1 cellular context compared by ENCODE assay signal in the genomic region with DNA sequence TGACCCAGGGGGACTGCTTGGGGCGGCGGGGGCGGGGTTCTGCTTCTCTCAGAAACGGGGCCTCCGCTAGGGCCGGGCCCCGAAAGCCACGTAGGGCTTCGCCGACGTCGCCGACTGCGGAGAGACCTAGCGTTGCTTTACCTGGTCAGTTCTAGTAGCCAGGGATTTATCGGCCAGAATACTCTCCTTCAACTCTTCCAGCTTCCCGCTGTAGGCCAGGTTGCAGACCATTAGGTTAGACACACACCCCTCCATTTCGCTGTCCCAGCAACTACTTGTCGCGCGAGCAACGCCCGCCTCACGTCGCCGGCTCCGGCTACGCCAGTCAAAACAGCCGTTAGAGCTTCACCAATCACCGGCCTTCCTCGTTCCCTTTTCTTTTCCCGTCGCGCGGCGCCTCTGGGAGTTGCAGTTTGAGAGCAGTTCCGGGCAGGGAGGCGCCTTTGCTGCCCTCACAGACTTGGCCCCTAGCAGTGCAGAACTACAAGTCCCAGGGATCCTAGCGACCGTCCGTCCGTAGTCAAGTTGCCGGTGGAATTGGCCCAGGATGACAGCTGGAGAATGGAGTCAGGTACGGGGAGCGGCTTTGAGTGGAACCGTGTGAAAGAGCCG.
TF ChIP-seq lines count a peak whose summit lies in the region.

A gene with protein sequence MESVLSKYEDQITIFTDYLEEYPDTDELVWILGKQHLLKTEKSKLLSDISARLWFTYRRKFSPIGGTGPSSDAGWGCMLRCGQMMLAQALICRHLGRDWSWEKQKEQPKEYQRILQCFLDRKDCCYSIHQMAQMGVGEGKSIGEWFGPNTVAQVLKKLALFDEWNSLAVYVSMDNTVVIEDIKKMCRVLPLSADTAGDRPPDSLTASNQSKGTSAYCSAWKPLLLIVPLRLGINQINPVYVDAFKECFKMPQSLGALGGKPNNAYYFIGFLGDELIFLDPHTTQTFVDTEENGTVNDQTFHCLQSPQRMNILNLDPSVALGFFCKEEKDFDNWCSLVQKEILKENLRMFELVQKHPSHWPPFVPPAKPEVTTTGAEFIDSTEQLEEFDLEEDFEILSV (plus strand): TSS at position 513 of the 612 bp plus-strand sequence. CDS start 49 bp downstream, at position 562.
A gene with protein sequence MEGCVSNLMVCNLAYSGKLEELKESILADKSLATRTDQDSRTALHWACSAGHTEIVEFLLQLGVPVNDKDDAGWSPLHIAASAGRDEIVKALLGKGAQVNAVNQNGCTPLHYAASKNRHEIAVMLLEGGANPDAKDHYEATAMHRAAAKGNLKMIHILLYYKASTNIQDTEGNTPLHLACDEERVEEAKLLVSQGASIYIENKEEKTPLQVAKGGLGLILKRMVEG (minus strand): TSS at position 277 of the 612 bp plus-strand sequence. CDS start 22 bp downstream, at position 255.

TF ChIP-seq in HEK293, 187 proteins besides CTCF, POLR2A, EP300 and RAD21 (continued from another document and continues in another):
- TF ChIP-seq, protein P1, sequence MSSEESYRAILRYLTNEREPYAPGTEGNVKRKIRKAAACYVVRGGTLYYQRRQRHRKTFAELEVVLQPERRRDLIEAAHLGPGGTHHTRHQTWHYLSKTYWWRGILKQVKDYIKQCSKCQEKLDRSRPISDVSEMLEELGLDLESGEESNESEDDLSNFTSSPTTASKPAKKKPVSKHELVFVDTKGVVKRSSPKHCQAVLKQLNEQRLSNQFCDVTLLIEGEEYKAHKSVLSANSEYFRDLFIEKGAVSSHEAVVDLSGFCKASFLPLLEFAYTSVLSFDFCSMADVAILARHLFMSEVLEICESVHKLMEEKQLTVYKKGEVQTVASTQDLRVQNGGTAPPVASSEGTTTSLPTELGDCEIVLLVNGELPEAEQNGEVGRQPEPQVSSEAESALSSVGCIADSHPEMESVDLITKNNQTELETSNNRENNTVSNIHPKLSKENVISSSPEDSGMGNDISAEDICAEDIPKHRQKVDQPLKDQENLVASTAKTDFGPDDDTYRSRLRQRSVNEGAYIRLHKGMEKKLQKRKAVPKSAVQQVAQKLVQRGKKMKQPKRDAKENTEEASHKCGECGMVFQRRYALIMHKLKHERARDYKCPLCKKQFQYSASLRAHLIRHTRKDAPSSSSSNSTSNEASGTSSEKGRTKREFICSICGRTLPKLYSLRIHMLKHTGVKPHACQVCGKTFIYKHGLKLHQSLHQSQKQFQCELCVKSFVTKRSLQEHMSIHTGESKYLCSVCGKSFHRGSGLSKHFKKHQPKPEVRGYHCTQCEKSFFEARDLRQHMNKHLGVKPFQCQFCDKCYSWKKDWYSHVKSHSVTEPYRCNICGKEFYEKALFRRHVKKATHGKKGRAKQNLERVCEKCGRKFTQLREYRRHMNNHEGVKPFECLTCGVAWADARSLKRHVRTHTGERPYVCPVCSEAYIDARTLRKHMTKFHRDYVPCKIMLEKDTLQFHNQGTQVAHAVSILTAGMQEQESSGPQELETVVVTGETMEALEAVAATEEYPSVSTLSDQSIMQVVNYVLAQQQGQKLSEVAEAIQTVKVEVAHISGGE (tag by site-specific recombination; conservative IDR thresholded peaks at IDR 0.05; ENCODE audit: low read depth) = peak; percentile 95
- TF ChIP-seq ZNF558 (tag by site-specific recombination; IDR thresholded peaks at IDR 0.05) = no peak
- TF ChIP-seq MZF1 (tag by site-specific recombination; IDR thresholded peaks at IDR 0.05; ENCODE audit: borderline replicate concordance) = no peak
- TF ChIP-seq TRIM28 (IDR thresholded peaks at IDR 0.05; ENCODE audit: borderline replicate concordance, low read length) = no peak
- no peak for TF ChIP-seq ZNF132 (tag by site-specific recombination; IDR thresholded peaks at IDR 0.05; ENCODE audit: borderline replicate concordance)
- TF ChIP-seq, protein P2, sequence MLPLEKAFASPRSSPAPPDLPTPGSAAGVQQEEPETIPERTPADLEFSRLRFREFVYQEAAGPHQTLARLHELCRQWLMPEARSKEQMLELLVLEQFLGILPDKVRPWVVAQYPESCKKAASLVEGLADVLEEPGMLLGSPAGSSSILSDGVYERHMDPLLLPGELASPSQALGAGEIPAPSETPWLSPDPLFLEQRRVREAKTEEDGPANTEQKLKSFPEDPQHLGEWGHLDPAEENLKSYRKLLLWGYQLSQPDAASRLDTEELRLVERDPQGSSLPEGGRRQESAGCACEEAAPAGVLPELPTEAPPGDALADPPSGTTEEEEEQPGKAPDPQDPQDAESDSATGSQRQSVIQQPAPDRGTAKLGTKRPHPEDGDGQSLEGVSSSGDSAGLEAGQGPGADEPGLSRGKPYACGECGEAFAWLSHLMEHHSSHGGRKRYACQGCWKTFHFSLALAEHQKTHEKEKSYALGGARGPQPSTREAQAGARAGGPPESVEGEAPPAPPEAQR (tag by site-specific recombination; IDR thresholded peaks at IDR 0.05) = no peak
- TF ChIP-seq ZFHX2 (tag by site-specific recombination; conservative IDR thresholded peaks at IDR 0.05) = 0 out of 2 replicates have a peak, but pooled peaks have one; percentile 15
- no peak for TF ChIP-seq PRDM1 (tag by site-specific recombination; IDR thresholded peaks at IDR 0.05)
- TF ChIP-seq ZNF768 (tag by site-specific recombination; IDR thresholded peaks at IDR 0.05) = no peak
- TF ChIP-seq ZNF560 (tag by site-specific recombination; IDR thresholded peaks at IDR 0.05; ENCODE audit: borderline replicate concordance) = no peak
- TF ChIP-seq, protein P3, sequence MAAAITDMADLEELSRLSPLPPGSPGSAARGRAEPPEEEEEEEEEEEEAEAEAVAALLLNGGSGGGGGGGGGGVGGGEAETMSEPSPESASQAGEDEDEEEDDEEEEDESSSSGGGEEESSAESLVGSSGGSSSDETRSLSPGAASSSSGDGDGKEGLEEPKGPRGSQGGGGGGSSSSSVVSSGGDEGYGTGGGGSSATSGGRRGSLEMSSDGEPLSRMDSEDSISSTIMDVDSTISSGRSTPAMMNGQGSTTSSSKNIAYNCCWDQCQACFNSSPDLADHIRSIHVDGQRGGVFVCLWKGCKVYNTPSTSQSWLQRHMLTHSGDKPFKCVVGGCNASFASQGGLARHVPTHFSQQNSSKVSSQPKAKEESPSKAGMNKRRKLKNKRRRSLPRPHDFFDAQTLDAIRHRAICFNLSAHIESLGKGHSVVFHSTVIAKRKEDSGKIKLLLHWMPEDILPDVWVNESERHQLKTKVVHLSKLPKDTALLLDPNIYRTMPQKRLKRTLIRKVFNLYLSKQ (tag by site-specific recombination; IDR thresholded peaks at IDR 0.05; ENCODE audit: borderline replicate concordance) = no peak
- TF ChIP-seq ZNF202 (tag by site-specific recombination; IDR thresholded peaks at IDR 0.05; ENCODE audit: borderline replicate concordance) = no peak
- no peak for TF ChIP-seq ZNF404 (tag by site-specific recombination; IDR thresholded peaks at IDR 0.05)
- no peak for TF ChIP-seq ZNF324 (tag by site-specific recombination; IDR thresholded peaks at IDR 0.05)
- no peak for TF ChIP-seq HOXC10 (CRISPR knock-in tag; IDR thresholded peaks at IDR 0.05)
- TF ChIP-seq ZNF416 (tag by site-specific recombination; IDR thresholded peaks at IDR 0.05) = no peak
- TF ChIP-seq, protein P4, sequence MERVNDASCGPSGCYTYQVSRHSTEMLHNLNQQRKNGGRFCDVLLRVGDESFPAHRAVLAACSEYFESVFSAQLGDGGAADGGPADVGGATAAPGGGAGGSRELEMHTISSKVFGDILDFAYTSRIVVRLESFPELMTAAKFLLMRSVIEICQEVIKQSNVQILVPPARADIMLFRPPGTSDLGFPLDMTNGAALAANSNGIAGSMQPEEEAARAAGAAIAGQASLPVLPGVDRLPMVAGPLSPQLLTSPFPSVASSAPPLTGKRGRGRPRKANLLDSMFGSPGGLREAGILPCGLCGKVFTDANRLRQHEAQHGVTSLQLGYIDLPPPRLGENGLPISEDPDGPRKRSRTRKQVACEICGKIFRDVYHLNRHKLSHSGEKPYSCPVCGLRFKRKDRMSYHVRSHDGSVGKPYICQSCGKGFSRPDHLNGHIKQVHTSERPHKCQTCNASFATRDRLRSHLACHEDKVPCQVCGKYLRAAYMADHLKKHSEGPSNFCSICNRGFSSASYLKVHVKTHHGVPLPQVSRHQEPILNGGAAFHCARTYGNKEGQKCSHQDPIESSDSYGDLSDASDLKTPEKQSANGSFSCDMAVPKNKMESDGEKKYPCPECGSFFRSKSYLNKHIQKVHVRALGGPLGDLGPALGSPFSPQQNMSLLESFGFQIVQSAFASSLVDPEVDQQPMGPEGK (tag by site-specific recombination; IDR thresholded peaks at IDR 0.05) = peak; percentile 71
- TF ChIP-seq ZNF561 (tag by site-specific recombination; IDR thresholded peaks at IDR 0.05; ENCODE audit: borderline replicate concordance) = no peak
- TF ChIP-seq ZNF341 (tag by site-specific recombination; IDR thresholded peaks at IDR 0.05; ENCODE audit: low read depth) = peak; percentile 96
- no peak for TF ChIP-seq ZNF354C (tag by site-specific recombination; IDR thresholded peaks at IDR 0.05; ENCODE audit: borderline replicate concordance, low read depth)
- no peak for TF ChIP-seq REPIN1 (tag by site-specific recombination; IDR thresholded peaks at IDR 0.05; ENCODE audit: low read depth)
- no peak for TF ChIP-seq ZNF423 (tag by site-specific recombination; IDR thresholded peaks at IDR 0.05)
- TF ChIP-seq ZEB2 (tag by site-specific recombination; IDR thresholded peaks at IDR 0.05) = peak; percentile 72; the same call in 1 of the 2 replicates
- TF ChIP-seq ZNF76 (tag by site-specific recombination; IDR thresholded peaks at IDR 0.05; ENCODE audit: borderline replicate concordance, low read depth) = peak; percentile 96
- no peak for TF ChIP-seq ZNF670 (tag by site-specific recombination; IDR thresholded peaks at IDR 0.05; ENCODE audit: low read depth)
- TF ChIP-seq ZNF777 (tag by site-specific recombination; IDR thresholded peaks at IDR 0.05; ENCODE audit: borderline replicate concordance) = no peak
- TF ChIP-seq, protein P5, sequence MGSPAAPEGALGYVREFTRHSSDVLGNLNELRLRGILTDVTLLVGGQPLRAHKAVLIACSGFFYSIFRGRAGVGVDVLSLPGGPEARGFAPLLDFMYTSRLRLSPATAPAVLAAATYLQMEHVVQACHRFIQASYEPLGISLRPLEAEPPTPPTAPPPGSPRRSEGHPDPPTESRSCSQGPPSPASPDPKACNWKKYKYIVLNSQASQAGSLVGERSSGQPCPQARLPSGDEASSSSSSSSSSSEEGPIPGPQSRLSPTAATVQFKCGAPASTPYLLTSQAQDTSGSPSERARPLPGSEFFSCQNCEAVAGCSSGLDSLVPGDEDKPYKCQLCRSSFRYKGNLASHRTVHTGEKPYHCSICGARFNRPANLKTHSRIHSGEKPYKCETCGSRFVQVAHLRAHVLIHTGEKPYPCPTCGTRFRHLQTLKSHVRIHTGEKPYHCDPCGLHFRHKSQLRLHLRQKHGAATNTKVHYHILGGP (tag by site-specific recombination; IDR thresholded peaks at IDR 0.05) = no peak
- no peak for TF ChIP-seq ZNF776 (tag by site-specific recombination; IDR thresholded peaks at IDR 0.05; ENCODE audit: borderline replicate concordance)
- TF ChIP-seq, protein P6, sequence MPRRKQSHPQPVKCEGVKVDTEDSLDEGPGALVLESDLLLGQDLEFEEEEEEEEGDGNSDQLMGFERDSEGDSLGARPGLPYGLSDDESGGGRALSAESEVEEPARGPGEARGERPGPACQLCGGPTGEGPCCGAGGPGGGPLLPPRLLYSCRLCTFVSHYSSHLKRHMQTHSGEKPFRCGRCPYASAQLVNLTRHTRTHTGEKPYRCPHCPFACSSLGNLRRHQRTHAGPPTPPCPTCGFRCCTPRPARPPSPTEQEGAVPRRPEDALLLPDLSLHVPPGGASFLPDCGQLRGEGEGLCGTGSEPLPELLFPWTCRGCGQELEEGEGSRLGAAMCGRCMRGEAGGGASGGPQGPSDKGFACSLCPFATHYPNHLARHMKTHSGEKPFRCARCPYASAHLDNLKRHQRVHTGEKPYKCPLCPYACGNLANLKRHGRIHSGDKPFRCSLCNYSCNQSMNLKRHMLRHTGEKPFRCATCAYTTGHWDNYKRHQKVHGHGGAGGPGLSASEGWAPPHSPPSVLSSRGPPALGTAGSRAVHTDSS (tag by site-specific recombination; IDR thresholded peaks at IDR 0.05) = no peak
- TF ChIP-seq ZNF112 (tag by site-specific recombination; IDR thresholded peaks at IDR 0.05) = no peak
- TF ChIP-seq ZSCAN30 (tag by site-specific recombination; IDR thresholded peaks at IDR 0.05) = no peak
- TF ChIP-seq, protein P7, sequence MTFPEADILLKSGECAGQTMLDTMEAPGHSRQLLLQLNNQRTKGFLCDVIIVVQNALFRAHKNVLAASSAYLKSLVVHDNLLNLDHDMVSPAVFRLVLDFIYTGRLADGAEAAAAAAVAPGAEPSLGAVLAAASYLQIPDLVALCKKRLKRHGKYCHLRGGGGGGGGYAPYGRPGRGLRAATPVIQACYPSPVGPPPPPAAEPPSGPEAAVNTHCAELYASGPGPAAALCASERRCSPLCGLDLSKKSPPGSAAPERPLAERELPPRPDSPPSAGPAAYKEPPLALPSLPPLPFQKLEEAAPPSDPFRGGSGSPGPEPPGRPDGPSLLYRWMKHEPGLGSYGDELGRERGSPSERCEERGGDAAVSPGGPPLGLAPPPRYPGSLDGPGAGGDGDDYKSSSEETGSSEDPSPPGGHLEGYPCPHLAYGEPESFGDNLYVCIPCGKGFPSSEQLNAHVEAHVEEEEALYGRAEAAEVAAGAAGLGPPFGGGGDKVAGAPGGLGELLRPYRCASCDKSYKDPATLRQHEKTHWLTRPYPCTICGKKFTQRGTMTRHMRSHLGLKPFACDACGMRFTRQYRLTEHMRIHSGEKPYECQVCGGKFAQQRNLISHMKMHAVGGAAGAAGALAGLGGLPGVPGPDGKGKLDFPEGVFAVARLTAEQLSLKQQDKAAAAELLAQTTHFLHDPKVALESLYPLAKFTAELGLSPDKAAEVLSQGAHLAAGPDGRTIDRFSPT (tag by site-specific recombination; IDR thresholded peaks at IDR 0.05) = no peak
- TF ChIP-seq, protein P8, sequence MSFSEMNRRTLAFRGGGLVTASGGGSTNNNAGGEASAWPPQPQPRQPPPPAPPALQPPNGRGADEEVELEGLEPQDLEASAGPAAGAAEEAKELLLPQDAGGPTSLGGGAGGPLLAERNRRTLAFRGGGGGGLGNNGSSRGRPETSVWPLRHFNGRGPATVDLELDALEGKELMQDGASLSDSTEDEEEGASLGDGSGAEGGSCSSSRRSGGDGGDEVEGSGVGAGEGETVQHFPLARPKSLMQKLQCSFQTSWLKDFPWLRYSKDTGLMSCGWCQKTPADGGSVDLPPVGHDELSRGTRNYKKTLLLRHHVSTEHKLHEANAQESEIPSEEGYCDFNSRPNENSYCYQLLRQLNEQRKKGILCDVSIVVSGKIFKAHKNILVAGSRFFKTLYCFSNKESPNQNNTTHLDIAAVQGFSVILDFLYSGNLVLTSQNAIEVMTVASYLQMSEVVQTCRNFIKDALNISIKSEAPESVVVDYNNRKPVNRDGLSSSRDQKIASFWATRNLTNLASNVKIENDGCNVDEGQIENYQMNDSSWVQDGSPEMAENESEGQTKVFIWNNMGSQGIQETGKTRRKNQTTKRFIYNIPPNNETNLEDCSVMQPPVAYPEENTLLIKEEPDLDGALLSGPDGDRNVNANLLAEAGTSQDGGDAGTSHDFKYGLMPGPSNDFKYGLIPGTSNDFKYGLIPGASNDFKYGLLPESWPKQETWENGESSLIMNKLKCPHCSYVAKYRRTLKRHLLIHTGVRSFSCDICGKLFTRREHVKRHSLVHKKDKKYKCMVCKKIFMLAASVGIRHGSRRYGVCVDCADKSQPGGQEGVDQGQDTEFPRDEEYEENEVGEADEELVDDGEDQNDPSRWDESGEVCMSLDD (tag by site-specific recombination; IDR thresholded peaks at IDR 0.05) = no peak
- TF ChIP-seq ZNF394 (tag by site-specific recombination; IDR thresholded peaks at IDR 0.05; ENCODE audit: borderline replicate concordance) = no peak
- TF ChIP-seq ZNF510 (tag by site-specific recombination; IDR thresholded peaks at IDR 0.05; ENCODE audit: insufficient replicate concordance) = no peak
- TF ChIP-seq ZNF830 (tag by site-specific recombination; IDR thresholded peaks at IDR 0.05; ENCODE audit: low read depth) = no peak
- peak; percentile 91 for TF ChIP-seq SCRT2 (tag by site-specific recombination; IDR thresholded peaks at IDR 0.05)
- no peak for TF ChIP-seq ZNF174 (tag by site-specific recombination; IDR thresholded peaks at IDR 0.05)
- TF ChIP-seq ZXDB (tag by site-specific recombination; IDR thresholded peaks at IDR 0.05) = peak; percentile 96
